1 cellular context compared by ENCODE assay signal in genomic region chr3:182911782-182912111, GRCh38.
TF ChIP-seq lines count a peak whose summit lies in the region.

No MANE protein-coding gene starts in this region.

TF ChIP-seq in H1, 55 proteins besides CTCF, POLR2A, EP300 and RAD21:
- TF ChIP-seq ASH2L (IDR thresholded peaks at IDR 0.05; ENCODE audit: low read length) = no peak
- no peak for TF ChIP-seq KDM5A (IDR thresholded peaks at IDR 0.05; ENCODE audit: low read length)
- peak; percentile 76 for TF ChIP-seq TBP (IDR thresholded peaks at IDR 0.05; ENCODE audit: low read depth, low read length)
